Comparison of ENCODE assay signal across 8 cellular contexts in genomic region chr1:223846668-223847007, GRCh38. TPM values are rescaled to one million over a fixed set of nuclear protein-coding genes. Genes with fewer than 3 reads are reported as not detected.
A peak's percentile ranks its signal among the peaks of the same experiment; 100 is the strongest.
DNase-seq lines count a peak whose midpoint lies in the region; ATAC-seq and TF ChIP-seq lines count a peak whose summit lies in the region.

No MANE protein-coding gene starts in this region.

- no peak for TF ChIP-seq EP300 in transverse colon (IDR thresholded peaks at IDR 0.05; ENCODE audit: low read depth)

- WGBS in transverse colon (ENCODE audit: low coverage in 1 of 2), 2 donors: 12% methylated on average over 5 of the region's 5 CpGs; no CpG with 5 or more reads in 1 of the 2 donors

- H3K27ac ChIP-seq in PC-3 (ENCODE audit: low read length): peak overlapping the region; percentile 89
- H3K27ac ChIP-seq in transverse colon: peak overlapping the region; percentile 94 to 99 (median 98)

- TF ChIP-seq CTCF in PC-3 (conservative IDR thresholded peaks at IDR 0.05; ENCODE audit: low read depth, low read length): no peak
- no peak for TF ChIP-seq CTCF in choroid plexus epithelial cell (conservative IDR thresholded peaks at IDR 0.05; ENCODE audit: low read depth, low read length)
- no peak for TF ChIP-seq CTCF in transverse colon (IDR thresholded peaks at IDR 0.05)

- no peaks in the 10 kb centered on the region for H3K36me3 ChIP-seq in PC-3 (ENCODE audit: low read depth, low read length)
- H3K36me3 ChIP-seq in transverse colon: no peaks in the 10 kb centered on the region

- no peaks in the 10 kb centered on the region for H3K9me3 ChIP-seq in PC-3 (ENCODE audit: low read length)
- H3K9me3 ChIP-seq in transverse colon: no peaks in the 10 kb centered on the region

- TF ChIP-seq POLR2A in transverse colon (IDR thresholded peaks at IDR 0.05): no peak

- H3K27me3 ChIP-seq in PC-3 (ENCODE audit: low read length): no peaks in the 10 kb centered on the region
- H3K27me3 ChIP-seq in transverse colon: no peaks in the 10 kb centered on the region

- in situ Hi-C loops in transverse colon (cut with MboI; ENCODE audit: low pct_ligation_motif_present in 1 of 4, low pct_unique_long_range_greater_than_20kb in 1 of 4, low sequenced_read_pairs in 3 of 4): no loop called here

- peak overlapping the region; percentile 97 for H3K9ac ChIP-seq in PC-3 (ENCODE audit: low read length)

- H3K4me2 ChIP-seq in PC-3 (ENCODE audit: low read length): peak overlapping the region; percentile 94

- H2AFZ ChIP-seq in PC-3 (ENCODE audit: low read length): peak overlapping the region; percentile 84

- H3K9me2 ChIP-seq in PC-3 (replicated peaks; ENCODE audit: low read length): no peaks in the 10 kb centered on the region

- POLR2A ChIA-PET in PC-3 (lab: Charles Lee; ENCODE audit: unreplicated experiment): interaction anchor here (1.2 kb wide), 1 partner anchor 139 kb away, joined by 3 read pairs; no protein-coding TSS in a partner anchor

- H3K4me1 ChIP-seq in PC-3 (ENCODE audit: insufficient read depth, low read length) (peaks cover 22% of the 10 kb centered on the region), transverse colon (peaks cover 5 to 36% (median 20%) of the 10 kb centered on the region in 4 donors)

- CTCF ChIA-PET in PC-3 (lab: Charles Lee): no interaction called here

- H3K4me3 ChIP-seq in PC-3 (ENCODE audit: low read length) (peak overlapping the region; percentile 73), choroid plexus epithelial cell (ENCODE audit: low read depth, low read length) (peak overlapping the region; percentile 76), transverse colon (peak overlapping the region; percentile 84 to 95 (median 91))

- H4K20me1 ChIP-seq in PC-3 (ENCODE audit: low read length): peaks cover 20% of the 10 kb centered on the region

- peak; percentile 27 for DNase-seq in stimulated activated CD4-positive, alpha-beta T cell treated with anti-CD3 and anti-CD28 coated beads, Interleukin-15, amount 100 ng/mL, for 24 hours
- DNase-seq in stimulated activated CD4-positive, alpha-beta T cell treated with anti-CD3 and anti-CD28 coated beads, Interleukin-1b, Interleukin-23, amount 100 ng/mL, for 48 hours: no peak
- peak; percentile 30 for DNase-seq in PC-3
- no peak for DNase-seq in choroid plexus epithelial cell (ENCODE audit: low read depth)
- peak; percentile 74 for DNase-seq in medulla oblongata (ENCODE audit: extremely low spot score)
- DNase-seq in transverse colon: peak; percentile 28

- BruUV-seq in PC-3 (replicated peaks; lab: Mats Ljungman, UMichigan): no TSS peak

- ATAC-seq in PC-3 (0 out of 2 replicates have a peak, but pooled peaks have one; percentile 5), HG03457 (IDR thresholded peaks at IDR 0.05; ENCODE audit: unreplicated experiment) (no peak), GM18868 (IDR thresholded peaks at IDR 0.05; ENCODE audit: unreplicated experiment) (no peak)

- H3F3A ChIP-seq in PC-3 (ENCODE audit: low read length, unreplicated experiment): no peaks in the 10 kb centered on the region

- intact Hi-C loops in PC-3 (cut with micrococcal nuclease): loop anchor here (1.0 to 10.0 kb wide), 3 partner anchors 35 to 139 kb away; no protein-coding TSS in a partner anchor
- intact Hi-C loops in transverse colon (cut with DNase I; ENCODE audit: low total_unique reads): no loop called here

- H3K79me2 ChIP-seq in PC-3 (ENCODE audit: low read length): peaks cover 46% of the 10 kb centered on the region

RNA-seq across cellular contexts. Expression of gene TP53BP2, which starts 0.9 kb away (rescaled TPM):
- total RNA-seq in PC-3 (2014; rRNA removed) (24.6 and 32.0 TPM in 2 replicates), transverse colon (10 to 100 TPM; 11.9 to 82.7 (median 31.2) TPM)

Comparison
In these comparisons a context has a peak if more than half of its experiments do, and no peak if none do; other contexts are left out.
1. DNase-seq: peak in stimulated activated CD4-positive, alpha-beta T cell treated with anti-CD3 and anti-CD28 coated beads, Interleukin-15, amount 100 ng/mL, for 24 hours (single experiment), PC-3 (single experiment), medulla oblongata (single experiment) and transverse colon (single experiment); none in stimulated activated CD4-positive, alpha-beta T cell treated with anti-CD3 and anti-CD28 coated beads, Interleukin-1b, Interleukin-23, amount 100 ng/mL, for 48 hours (single experiment) and choroid plexus epithelial cell (single experiment).
2. Peak in every context shown above with its lines, with median percentiles within 50 percentile points of each other: H3K4me3 ChIP-seq.